In the genomic region with DNA sequence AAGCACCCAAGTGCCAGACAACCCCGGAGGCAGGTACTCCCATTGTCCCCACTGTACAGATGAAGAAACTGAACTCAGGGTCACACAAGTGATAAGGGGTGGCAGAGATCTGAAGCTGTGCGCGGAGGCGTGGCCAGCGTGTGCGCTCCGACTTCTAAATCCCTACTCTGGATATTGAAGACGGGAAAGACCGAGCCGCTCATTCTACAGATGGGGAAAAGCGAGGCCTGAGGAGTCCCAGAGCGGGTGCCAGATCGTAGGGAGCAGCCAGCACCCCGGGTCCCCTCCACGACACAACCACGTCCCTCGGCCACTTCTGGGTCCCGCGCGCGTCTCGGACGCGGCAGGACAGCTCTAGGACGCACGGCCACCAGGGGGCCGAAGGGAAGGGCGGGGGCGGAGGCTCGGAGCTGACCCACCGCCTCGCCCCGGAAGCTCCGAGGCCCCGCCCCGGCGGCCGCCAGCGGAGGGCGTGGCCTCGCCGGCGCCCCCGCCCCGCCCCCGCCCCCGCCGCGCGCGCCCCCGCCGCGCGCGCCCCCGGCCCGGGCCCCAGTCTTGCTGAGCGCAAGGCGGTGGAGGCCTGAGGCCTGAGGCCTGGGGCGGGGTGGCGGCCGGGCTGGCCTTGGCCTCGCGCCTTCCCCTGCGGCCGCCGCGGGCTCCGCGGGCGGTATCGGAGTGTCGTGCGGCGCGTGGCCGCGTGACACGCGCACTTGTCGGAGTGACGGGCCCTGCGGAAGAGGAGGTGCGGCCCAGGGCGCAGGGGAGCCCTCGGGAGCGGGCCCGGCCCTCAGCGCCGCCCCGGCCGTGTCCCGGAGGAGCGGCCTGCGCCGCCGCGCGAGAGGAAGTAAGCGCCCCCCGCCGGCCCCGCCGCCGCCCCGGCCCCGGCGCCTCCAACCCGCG, we compare ENCODE assay signal across 8 cellular contexts. TPM values are rescaled to one million over a fixed set of nuclear protein-coding genes. Genes with fewer than 3 reads are reported as not detected.
DNase-seq lines count a peak whose midpoint lies in the region; ATAC-seq and TF ChIP-seq lines count a peak whose summit lies in the region.

Gene H6PD (plus strand): TSS at position 552 of the 900 bp plus-strand sequence. CDS start 10,161 bp downstream, outside the sequence.

- H3K4me3 ChIP-seq in cardiac fibroblast (replicated peaks in 1 of 2; ENCODE audit: low read depth in 2 of 2, low read length in 2 of 2): peak within 1 kb of the TSS; percentile 49 to 57

- peak within 1 kb of the TSS; percentile 72 for H3K27ac Mint-ChIP-seq in WTC11

- CTCF ChIA-PET in WTC11 (lab: Charles Lee): interaction anchor here (0.6 to 6.6 kb wide), 36 partner anchors 8 to 393 kb away, joined by 3 to 154 read pairs (median 5); partner anchors contain the start of genes ENO1 and GPR157

- DNase-seq in NCI-H524 (lab: John Stamatoyannopoulos, UW) (peak; percentile 40 to 53), NCI-H524 treated with DMSO at 0.1 percent for 48 hours (lab: John Stamatoyannopoulos, UW) (no peak), NCI-H1930 (lab: John Stamatoyannopoulos, UW) (peak; percentile 63 to 86), WTC11 (ENCODE audit: low spot score) (peak; percentile 76), cardiac fibroblast (ENCODE audit: low read depth in 2 of 2) (peak; percentile 81 to 91), islet precursor cell (peak; percentile 91)
- DNase-seq in stimulated activated CD4-positive, alpha-beta T cell treated with anti-CD3 and anti-CD28 coated beads, Interleukin-12 subunit alpha, Interleukin-12 subunit beta, amount 100 ng/mL, for 48 hours (ENCODE audit: low read depth in 2 of 3, low spot score in 1 of 3): peak; percentile 31 to 66 (median 44)

- H3K27me3 Mint-ChIP-seq in WTC11 (ENCODE audit: low read depth): peaks cover 2% of the 10 kb centered on the region; the same call in 1 of the 2 replicates

- H3K4me3 Mint-ChIP-seq in WTC11: peak within 1 kb of the TSS; percentile 85

- H3K9me3 Mint-ChIP-seq in WTC11: no peaks in the 10 kb centered on the region

- no peak for TF ChIP-seq CTCF in WTC11 (IDR thresholded peaks at IDR 0.05)
- peak; percentile 56 for TF ChIP-seq CTCF in cardiac fibroblast (IDR thresholded peaks at IDR 0.05; ENCODE audit: low read depth, low read length)

- no peaks in the 10 kb centered on the region for H3K36me3 Mint-ChIP-seq in WTC11

- POLR2A ChIA-PET in WTC11 (lab: Charles Lee): interaction anchor here (0.8 kb wide), 2 partner anchors 32 to 45 kb away, joined by 3 to 9 read pairs; no protein-coding TSS in a partner anchor

- peaks cover 15% of the 10 kb centered on the region for H3K4me1 Mint-ChIP-seq in WTC11

- ATAC-seq in HG02642 (IDR thresholded peaks at IDR 0.05; ENCODE audit: poor library complexity, unreplicated experiment) (peak; percentile 81), WTC11 (peak; percentile 82)

TF ChIP-seq in WTC11, 78 proteins besides CTCF, POLR2A, EP300 and RAD21:
- TF ChIP-seq GTF2I (CRISPR knock-in tag; conservative IDR thresholded peaks at IDR 0.05) (peak; percentile 89), SP1 (CRISPR knock-in tag; conservative IDR thresholded peaks at IDR 0.05) (peak; percentile 62), HMGXB4 (CRISPR knock-in tag; IDR thresholded peaks at IDR 0.05) (peak; percentile 71; the same call in 1 of the 2 replicates), TEAD4 (CRISPR knock-in tag; IDR thresholded peaks at IDR 0.05) (no peak), ETV6 (CRISPR knock-in tag; IDR thresholded peaks at IDR 0.05) (0 out of 2 replicates have a peak, but pooled peaks have one; percentile 21), NR1H2 (CRISPR knock-in tag; IDR thresholded peaks at IDR 0.05) (no peak), TEAD1 (CRISPR knock-in tag; IDR thresholded peaks at IDR 0.05) (0 out of 2 replicates have a peak, but pooled peaks have one; percentile 33), USF1 (CRISPR knock-in tag; IDR thresholded peaks at IDR 0.05) (no peak), FOXP4 (CRISPR knock-in tag; IDR thresholded peaks at IDR 0.05) (peak; percentile 69; the same call in 1 of the 2 replicates), USF2 (CRISPR knock-in tag; IDR thresholded peaks at IDR 0.05) (peak; percentile 25; the same call in 1 of the 2 replicates), GABPB1 (CRISPR knock-in tag; IDR thresholded peaks at IDR 0.05) (0 out of 2 replicates have a peak, but pooled peaks have one; percentile 14), MAX (CRISPR knock-in tag; IDR thresholded peaks at IDR 0.05) (0 out of 2 replicates have a peak, but pooled peaks have one; percentile 26), TP53 (CRISPR knock-in tag; IDR thresholded peaks at IDR 0.05) (peak; percentile 87), ZNF219 (CRISPR knock-in tag; IDR thresholded peaks at IDR 0.05; ENCODE audit: borderline replicate concordance) (peak; percentile 30; the same call in 1 of the 2 replicates)
- TF ChIP-seq, protein P1, sequence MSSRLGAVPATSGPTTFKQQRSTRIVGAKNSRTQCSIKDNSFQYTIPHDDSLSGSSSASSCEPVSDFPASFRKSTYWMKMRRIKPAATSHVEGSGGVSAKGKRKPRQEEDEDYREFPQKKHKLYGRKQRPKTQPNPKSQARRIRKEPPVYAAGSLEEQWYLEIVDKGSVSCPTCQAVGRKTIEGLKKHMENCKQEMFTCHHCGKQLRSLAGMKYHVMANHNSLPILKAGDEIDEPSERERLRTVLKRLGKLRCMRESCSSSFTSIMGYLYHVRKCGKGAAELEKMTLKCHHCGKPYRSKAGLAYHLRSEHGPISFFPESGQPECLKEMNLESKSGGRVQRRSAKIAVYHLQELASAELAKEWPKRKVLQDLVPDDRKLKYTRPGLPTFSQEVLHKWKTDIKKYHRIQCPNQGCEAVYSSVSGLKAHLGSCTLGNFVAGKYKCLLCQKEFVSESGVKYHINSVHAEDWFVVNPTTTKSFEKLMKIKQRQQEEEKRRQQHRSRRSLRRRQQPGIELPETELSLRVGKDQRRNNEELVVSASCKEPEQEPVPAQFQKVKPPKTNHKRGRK (CRISPR knock-in tag; IDR thresholded peaks at IDR 0.05; ENCODE audit: borderline replicate concordance): no peak

RNA-seq across cellular contexts. Expression of gene H6PD, which starts in this region (rescaled TPM):
- 7.4 to 7.9 TPM (median 7.8 TPM) in 3 replicates for total RNA-seq in WTC11 (2021)
